ENCODE assay signal across 8 cellular contexts in the genomic region with DNA sequence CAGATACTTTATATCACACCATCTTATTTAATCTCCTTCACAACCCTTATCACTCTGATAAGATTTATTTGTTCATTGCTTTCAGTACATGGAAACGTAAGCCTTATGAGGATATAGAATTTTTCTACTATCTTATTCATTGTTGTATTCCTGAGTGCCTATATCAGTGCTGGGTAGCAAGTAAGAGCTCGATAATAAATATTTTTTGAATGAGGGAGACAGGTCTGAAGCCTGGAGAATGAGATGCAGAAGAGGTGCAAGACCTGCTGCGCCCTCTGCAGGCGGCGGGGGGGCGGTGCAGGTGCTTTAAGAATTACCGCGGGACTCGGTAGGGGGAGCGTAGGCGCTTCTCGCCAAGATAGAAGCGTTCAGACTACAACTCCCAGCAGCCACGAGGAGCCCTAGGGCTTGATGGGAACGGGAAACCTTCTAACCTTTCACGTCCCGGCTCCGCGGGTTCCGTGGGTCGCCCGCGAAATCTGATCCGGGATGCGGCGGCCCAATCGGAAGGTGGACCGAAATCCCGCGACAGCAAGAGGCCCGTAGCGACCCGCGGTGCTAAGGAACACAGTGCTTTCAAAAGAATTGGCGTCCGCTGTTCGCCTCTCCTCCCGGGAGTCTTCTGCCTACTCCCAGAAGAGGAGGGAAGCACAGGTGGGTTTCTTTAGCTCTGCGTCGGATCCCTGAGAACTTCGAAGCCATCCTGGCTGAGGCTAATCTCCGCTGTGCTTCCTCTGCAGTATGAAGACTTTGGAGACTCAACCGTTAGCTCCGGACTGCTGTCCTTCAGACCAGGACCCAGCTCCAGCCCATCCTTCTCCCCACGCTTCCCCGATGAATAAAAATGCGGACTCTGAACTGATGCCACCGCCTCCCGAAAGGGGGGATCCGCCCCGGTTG. TPM values are rescaled to one million over a fixed set of nuclear protein-coding genes. Genes with fewer than 3 reads are reported as not detected.
DNase-seq lines count a peak whose midpoint lies in the region; ATAC-seq and TF ChIP-seq lines count a peak whose summit lies in the region.

A gene (plus strand): TSS at position 570 of the 900 bp plus-strand sequence. CDS start 172 bp downstream, at position 742.

- H3K4me3 Mint-ChIP-seq in chondrocyte (ENCODE audit: unreplicated experiment): peak within 1 kb of the TSS; percentile 98

- peaks cover 26% of the 10 kb centered on the region for H3K4me1 Mint-ChIP-seq in chondrocyte (ENCODE audit: low read depth)

- peak; percentile 76 for ATAC-seq in HG03439 (IDR thresholded peaks at IDR 0.05; ENCODE audit: unreplicated experiment)

- H3K27me3 Mint-ChIP-seq in chondrocyte (ENCODE audit: low read depth): no peaks in the 10 kb centered on the region

- TF ChIP-seq CTCF in BJ (IDR thresholded peaks at IDR 0.05; ENCODE audit: insufficient read depth, low read depth, low read length) (peak; percentile 99), chondrocyte (IDR thresholded peaks at IDR 0.05) (peak; percentile 99), kidney epithelial cell (IDR thresholded peaks at IDR 0.05; ENCODE audit: insufficient read depth, low read length, poor library complexity, severe bottlenecking) (peak; percentile 99)

- H3K36me3 Mint-ChIP-seq in chondrocyte (ENCODE audit: low read depth): peaks cover 6% of the 10 kb centered on the region

- H3K4me3 ChIP-seq in BJ (ENCODE audit: low read depth, low read length) (peak within 1 kb of the TSS; percentile 52), kidney epithelial cell (ENCODE audit: low read depth, low read length) (peak within 1 kb of the TSS; percentile 91)

- TF ChIP-seq POLR2A in GM19193 (IDR thresholded peaks at IDR 0.05; ENCODE audit: extremely low read depth, insufficient read depth, insufficient read length): peak; percentile 67

- POLR2A ChIA-PET in BJ (lab: Charles Lee): interaction anchor here (0.5 to 1.4 kb wide), 5 partner anchors 73 to 337 kb away, joined by 3 to 6 read pairs (median 5); no protein-coding TSS in a partner anchor

- no peaks in the 10 kb centered on the region for H3K9me3 Mint-ChIP-seq in chondrocyte (ENCODE audit: low read depth)

- H3K27ac Mint-ChIP-seq in chondrocyte (ENCODE audit: unreplicated experiment): peak within 1 kb of the TSS; percentile 100

- DNase-seq in BJ (ENCODE audit: low read depth) (peak; percentile 98), NCI-H510A treated with DMSO at 0.1 percent for 48 hours (lab: John Stamatoyannopoulos, UW) (peak; percentile 96), chondrocyte (ENCODE audit: low spot score) (peak; percentile 98), kidney epithelial cell (ENCODE audit: low read depth) (peak; percentile 94)
- peak; percentile 92 to 94 for DNase-seq in activated CD4-positive, alpha-beta T cell treated with anti-CD3 and anti-CD28 coated beads for 24 hours (ENCODE audit: low read depth in 2 of 2)
- peak; percentile 92 for DNase-seq in stimulated activated CD4-positive, alpha-beta T cell treated with anti-CD3 and anti-CD28 coated beads, Interleukin-15, amount 100 ng/mL, for 48 hours (ENCODE audit: low read depth in 2 of 2)

- no peaks in the 10 kb centered on the region for H3K27me3 ChIP-seq in BJ (ENCODE audit: control insufficient read depth, insufficient read depth, low read length)
- no peaks in the 10 kb centered on the region for H3K27me3 ChIP-seq in kidney epithelial cell (ENCODE audit: control insufficient read depth, insufficient read depth, low read length)

- CTCF ChIA-PET in BJ (lab: Yijun Ruan, JAX): interaction anchor here (0.6 to 5.2 kb wide), 46 partner anchors 12 to 642 kb away, joined by 3 to 91 read pairs (median 4); a partner anchor contains a TSS

- peaks cover 1% of the 10 kb centered on the region; the same call in 1 of the 2 replicates for H3K36me3 ChIP-seq in BJ (ENCODE audit: control insufficient read depth, insufficient read depth, low read length)
- no peaks in the 10 kb centered on the region for H3K36me3 ChIP-seq in kidney epithelial cell (ENCODE audit: control insufficient read depth, insufficient read depth, low read length)

RNA-seq across cellular contexts. Expression of the gene that starts here (rescaled TPM):
- 5.8 and 7.9 TPM in 2 replicates for polyA plus RNA-seq in BJ (2011; rRNA removed)
- polyA minus RNA-seq in BJ (2011; rRNA and poly(A)+ RNA removed): 6.3 and 7.2 TPM in 2 replicates
- 6.5 to 12.6 TPM (median 7.1 TPM) in 3 replicates for total RNA-seq in chondrocyte
- 13.3 and 14.9 TPM in 2 replicates for total RNA-seq in kidney epithelial cell

Comparison
In these comparisons a context has a peak if more than half of its experiments do, and no peak if none do; other contexts are left out.
1. Peak in every context shown above with its lines: DNase-seq, ATAC-seq and H3K4me3 ChIP-seq.